ENCODE assay signal across 3 cellular contexts in the genomic region with DNA sequence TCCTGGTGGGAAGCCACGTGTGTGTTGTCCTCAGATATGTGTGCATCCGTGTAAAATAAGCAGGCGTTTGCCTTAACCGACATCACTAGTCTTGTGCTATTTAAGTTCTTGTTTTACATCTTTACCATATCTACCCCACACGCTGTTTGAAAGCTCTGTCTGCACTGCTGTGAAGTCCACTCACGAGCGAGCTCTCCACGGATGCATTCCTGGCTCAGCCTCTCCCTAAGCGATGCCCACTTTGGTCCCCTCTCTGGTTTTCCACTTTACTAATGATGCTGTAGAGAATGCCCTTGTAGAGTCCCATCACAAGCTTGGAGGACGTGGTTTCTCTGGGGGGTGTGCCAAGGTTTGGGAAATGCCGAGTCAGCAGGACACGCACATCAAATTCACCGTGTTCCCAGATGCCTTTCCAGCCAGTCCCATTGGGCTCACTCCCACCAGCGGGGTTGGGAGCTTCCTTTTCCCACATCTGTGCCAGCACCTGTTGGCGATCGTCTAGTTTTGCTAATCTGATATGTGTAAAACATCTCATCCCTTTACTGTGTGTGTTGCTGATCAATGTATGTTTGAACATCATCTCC.
TF ChIP-seq lines count a peak whose summit lies in the region.

No MANE protein-coding gene starts in this region.

TF ChIP-seq in A549, 52 proteins besides CTCF, POLR2A, EP300 and RAD21:
- TF ChIP-seq GATA3 (IDR thresholded peaks at IDR 0.05; ENCODE audit: borderline replicate concordance), result no peak
- TF ChIP-seq MAFK (IDR thresholded peaks at IDR 0.05; ENCODE audit: partially characterized antibody), result peak; percentile 84

TF ChIP-seq in IMR-90, 13 proteins besides CTCF, POLR2A, EP300 and RAD21:
- TF ChIP-seq BHLHE40 (IDR thresholded peaks at IDR 0.05; ENCODE audit: low read depth, low read length), result no peak
- peak; percentile 91 for TF ChIP-seq MAFK (IDR thresholded peaks at IDR 0.05; ENCODE audit: low read depth, low read length)

TF ChIP-seq in H1, 55 proteins besides CTCF, POLR2A, EP300 and RAD21:
- TF ChIP-seq EGR1 (IDR thresholded peaks at IDR 0.05; ENCODE audit: borderline replicate concordance, low read depth, low read length) (no peak), RNF2 (IDR thresholded peaks at IDR 0.05; ENCODE audit: borderline replicate concordance, low read depth, low read length, missing control alignments, poor library complexity, severe bottlenecking) (no peak), HDAC6 (IDR thresholded peaks at IDR 0.05; ENCODE audit: low read depth, low read length) (no peak), MAFK (IDR thresholded peaks at IDR 0.05; ENCODE audit: low read depth, low read length) (peak; percentile 80)
